ENCODE assay signal across 14 cellular contexts in genomic region chr4:38509551-38509950, GRCh38.
DNase-seq lines count a peak whose midpoint lies in the region; ATAC-seq and TF ChIP-seq lines count a peak whose summit lies in the region.
"Had no signal": no experiment of that assay in that cellular context is flagged by ENCODE, and none has a peak within 500 bp of the region (broad histone marks: within the 10 kb centered on the region; RNA-seq: fewer than 3 reads in every experiment).

No MANE protein-coding gene starts in this region.

- H3K27me3 Mint-ChIP-seq in mesothelial cell of epicardium (ENCODE audit: low read depth): no peaks in the 10 kb centered on the region
- H3K27me3 Mint-ChIP-seq: type B pancreatic cell had no signal

- peak; percentile 31 for DNase-seq in activated CD4-positive, alpha-beta T cell treated with anti-CD3 and anti-CD28 coated beads, Interleukin-2, amount 50 U/mL, for 1 hour
- peak; percentile 80 for DNase-seq in esophagus muscularis mucosa (ENCODE audit: extremely low spot score)
- no peak for DNase-seq in 8988T
- DNase-seq in NCI-H2081 treated with DMSO at 0.1 percent for 48 hours (lab: John Stamatoyannopoulos, UW): no peak
- DNase-seq in mesothelial cell of epicardium (ENCODE audit: low spot score in 2 of 2, unreplicated experiment in 2 of 2): no peak
- no peak for DNase-seq in NCI-H1694 treated with DMSO at 0.1 percent for 48 hours (lab: John Stamatoyannopoulos, UW)
- DNase-seq: caudate nucleus; DMS 273 treated with DMSO at 0.1 percent for 48 hours; left cardiac atrium; ovary; stimulated activated CD4-positive, alpha-beta T cell treated with anti-CD3 and anti-CD28 coated beads, Interleukin-4, amount 100 ng/mL, for 4 hours had no signal

- no peaks in the 10 kb centered on the region for H3K4me1 Mint-ChIP-seq in mesothelial cell of epicardium

- intact Hi-C loops in esophagus muscularis mucosa (cut with DNase I): no loop called here

- H3K4me1 ChIP-seq in esophagus muscularis mucosa: no peaks in the 10 kb centered on the region

- no peaks in the 10 kb centered on the region for H3K9me3 ChIP-seq in esophagus muscularis mucosa
- H3K9me3 ChIP-seq: ovary had no signal

- WGBS in esophagus muscularis mucosa: 77% methylated on average over 5 of the region's 5 CpGs

- no peak overlapping the region for H3K27ac ChIP-seq in esophagus muscularis mucosa (replicated peaks in 1 of 4)
- H3K27ac ChIP-seq: ovary had no signal

- H3K36me3 Mint-ChIP-seq in mesothelial cell of epicardium: no peaks in the 10 kb centered on the region
- H3K36me3 Mint-ChIP-seq: type B pancreatic cell had no signal

- H3K4me3 ChIP-seq in esophagus muscularis mucosa: no peak overlapping the region
- H3K4me3 ChIP-seq: ovary had no signal

- ATAC-seq in GM18511 (IDR thresholded peaks at IDR 0.05; ENCODE audit: unreplicated experiment): peak; percentile 63
- ATAC-seq in HG02623 (IDR thresholded peaks at IDR 0.05; ENCODE audit: unreplicated experiment): peak; percentile 52

- TF ChIP-seq EP300 in esophagus muscularis mucosa (IDR thresholded peaks at IDR 0.05): no peak

- H3K4me3 Mint-ChIP-seq in mesothelial cell of epicardium: no peak overlapping the region
- H3K4me3 Mint-ChIP-seq: type B pancreatic cell had no signal

- H3K9me3 Mint-ChIP-seq in mesothelial cell of epicardium: no peaks in the 10 kb centered on the region

- no peak overlapping the region for H3K27ac Mint-ChIP-seq in mesothelial cell of epicardium
- H3K27ac Mint-ChIP-seq: type B pancreatic cell had no signal

- H3K36me3 ChIP-seq in esophagus muscularis mucosa: no peaks in the 10 kb centered on the region
- H3K36me3 ChIP-seq: ovary had no signal

- TF ChIP-seq CTCF in esophagus muscularis mucosa (IDR thresholded peaks at IDR 0.05) (no peak), mesothelial cell of epicardium (IDR thresholded peaks at IDR 0.05; ENCODE audit: unreplicated experiment) (no peak)

- TF ChIP-seq POLR2A in esophagus muscularis mucosa (IDR thresholded peaks at IDR 0.05; ENCODE audit: low read depth): no peak

- H3K27me3 ChIP-seq in esophagus muscularis mucosa: no peaks in the 10 kb centered on the region
- H3K27me3 ChIP-seq: ovary had no signal

Comparison
In these comparisons a context has a peak if more than half of its experiments do, and no peak if none do; other contexts are left out.
1. DNase-seq: peak in activated CD4-positive, alpha-beta T cell treated with anti-CD3 and anti-CD28 coated beads, Interleukin-2, amount 50 U/mL, for 1 hour (single experiment) and esophagus muscularis mucosa (single experiment); none in 8988T (single experiment), NCI-H2081 treated with DMSO at 0.1 percent for 48 hours (single experiment), mesothelial cell of epicardium (0 of 2) and NCI-H1694 treated with DMSO at 0.1 percent for 48 hours (single experiment).